In genomic region chr2:85435220-85435958, GRCh38 we compare ENCODE assay signal across 14 cellular contexts. TPM values are rescaled to one million over a fixed set of nuclear protein-coding genes. Genes with fewer than 3 reads are reported as not detected.
A peak's percentile ranks its signal among the peaks of the same experiment; 100 is the strongest.
DNase-seq lines count a peak whose midpoint lies in the region; ATAC-seq and TF ChIP-seq lines count a peak whose summit lies in the region.
"Had no signal": no experiment of that assay in that cellular context is flagged by ENCODE, and none has a peak within 500 bp of the region (broad histone marks: within the 10 kb centered on the region; RNA-seq: fewer than 3 reads in every experiment).

No MANE protein-coding gene starts in this region.

- no peak for DNase-seq in CD4-positive, CD25-positive, alpha-beta regulatory T cell
- DNase-seq in SK-N-MC (ENCODE audit: low read depth, low spot score) (no peak), hepatocyte (ENCODE audit: low spot score) (no peak), MG63 (no peak), GF-D8 (lab: John Stamatoyannopoulos, UW) (no peak)
- DNase-seq: activated T-cell treated with anti-CD3 and anti-CD28 coated beads, Interleukin-2, amount 50 U/mL, for 24 hours; Kasumi-1; mucosa of descending colon; NCI-H2107; small intestine had no signal

- H3K36me3 Mint-ChIP-seq in CD4-positive, CD25-positive, alpha-beta regulatory T cell, result no peaks in the 10 kb centered on the region

- H3K27me3 ChIP-seq in CD4-positive, CD25-positive, alpha-beta regulatory T cell (ENCODE audit: control insufficient read depth, insufficient read depth, low read length), result no peaks in the 10 kb centered on the region
- H3K27me3 ChIP-seq in layer of hippocampus (ENCODE audit: control insufficient read depth, insufficient read depth, low read length) (no peaks in the 10 kb centered on the region), skeletal muscle satellite cell (ENCODE audit: control insufficient read depth, insufficient read depth, low read length) (no peaks in the 10 kb centered on the region), hepatocyte (no peaks in the 10 kb centered on the region), MG63 (no peaks in the 10 kb centered on the region)

- WGBS in hepatocyte (ENCODE audit: low lambda C conversion rate, missing lambda C conversion rate), result 94% methylated on average over 21 of the region's 21 CpGs

- H3K9ac ChIP-seq in SK-N-MC (ENCODE audit: insufficient read length) (no peak overlapping the region), skeletal muscle satellite cell (ENCODE audit: low read depth, low read length) (peak overlapping the region; percentile 25)

- peaks cover 0 to 2% (median 0%) of the 10 kb centered on the region in 7 donors for H3K9me3 Mint-ChIP-seq in CD4-positive, CD25-positive, alpha-beta regulatory T cell
- H3K9me3 Mint-ChIP-seq: activated T-cell treated with anti-CD3 and anti-CD28 coated beads, Interleukin-2, amount 50 U/mL, for 24 hours had no signal

- H3K27ac Mint-ChIP-seq in CD4-positive, CD25-positive, alpha-beta regulatory T cell, result peak overlapping the region in 2 of 3 donors; percentile 43 to 92
- H3K27ac Mint-ChIP-seq: activated T-cell treated with anti-CD3 and anti-CD28 coated beads, Interleukin-2, amount 50 U/mL, for 24 hours had no signal

- no peaks in the 10 kb centered on the region for H3K36me3 ChIP-seq in CD4-positive, CD25-positive, alpha-beta regulatory T cell (ENCODE audit: control insufficient read depth, insufficient read depth, low read length)
- H3K36me3 ChIP-seq in SK-N-MC (ENCODE audit: insufficient read depth, low read length) (no peaks in the 10 kb centered on the region), skeletal muscle satellite cell (ENCODE audit: insufficient read depth, low read length) (no peaks in the 10 kb centered on the region), hepatocyte (replicated peaks; ENCODE audit: insufficient read depth, low read depth) (no peaks in the 10 kb centered on the region), MG63 (no peaks in the 10 kb centered on the region)
- H3K36me3 ChIP-seq: WERI-Rb-1 had no signal

- no peak overlapping the region for H2AFZ ChIP-seq in hepatocyte

- H3K4me2 ChIP-seq in skeletal muscle satellite cell (ENCODE audit: low read length) (peak overlapping the region; percentile 33), hepatocyte (no peak overlapping the region)

- H3K4me1 ChIP-seq in CD4-positive, CD25-positive, alpha-beta regulatory T cell (ENCODE audit: control insufficient read depth, insufficient read depth, low read length, poor library complexity, severe bottlenecking), result peaks cover 33% of the 10 kb centered on the region
- H3K4me1 ChIP-seq in skeletal muscle satellite cell (ENCODE audit: control insufficient read depth, insufficient read depth, low read length), result peaks cover 81% of the 10 kb centered on the region
- peaks cover 46% of the 10 kb centered on the region for H3K4me1 ChIP-seq in hepatocyte (ENCODE audit: insufficient read depth)

- no peak overlapping the region for H3K27ac ChIP-seq in CD4-positive, CD25-positive, alpha-beta regulatory T cell (ENCODE audit: insufficient read depth, low read length, poor library complexity, severe bottlenecking)
- peak overlapping the region; percentile 5; the same call in 1 of the 2 replicates for H3K27ac ChIP-seq in SK-N-MC
- H3K27ac ChIP-seq in layer of hippocampus (ENCODE audit: low read depth, low read length), result peak overlapping the region; percentile 100
- H3K27ac ChIP-seq in hepatocyte, result no peak overlapping the region

- H4K20me1 ChIP-seq in hepatocyte (ENCODE audit: insufficient read depth, poor library complexity, severe bottlenecking), result no peaks in the 10 kb centered on the region

- peaks cover 5 to 38% (median 20%) of the 10 kb centered on the region in 4 donors for H3K4me1 Mint-ChIP-seq in CD4-positive, CD25-positive, alpha-beta regulatory T cell

- H3K9me3 ChIP-seq in CD4-positive, CD25-positive, alpha-beta regulatory T cell (ENCODE audit: control insufficient read depth in 2 of 2, low read length in 2 of 2), result no peaks in the 10 kb centered on the region
- no peaks in the 10 kb centered on the region for H3K9me3 ChIP-seq in SK-N-MC (ENCODE audit: low read depth, low read length)
- no peaks in the 10 kb centered on the region for H3K9me3 ChIP-seq in skeletal muscle satellite cell (replicated peaks; ENCODE audit: low read length)
- H3K9me3 ChIP-seq in hepatocyte (ENCODE audit: low read depth), result no peaks in the 10 kb centered on the region
- no peaks in the 10 kb centered on the region for H3K9me3 ChIP-seq in MG63
- H3K9me3 ChIP-seq: mucosa of descending colon had no signal

- peaks cover 4% of the 10 kb centered on the region for H3K27me3 Mint-ChIP-seq in CD4-positive, CD25-positive, alpha-beta regulatory T cell
- H3K27me3 Mint-ChIP-seq: activated T-cell treated with anti-CD3 and anti-CD28 coated beads, Interleukin-2, amount 50 U/mL, for 24 hours had no signal

- H3K9me2 ChIP-seq in hepatocyte (replicated peaks; ENCODE audit: insufficient read depth), result no peaks in the 10 kb centered on the region

- H3K4me3 Mint-ChIP-seq in CD4-positive, CD25-positive, alpha-beta regulatory T cell, result peak overlapping the region in 2 of 4 donors; percentile 61 to 87
- H3K4me3 Mint-ChIP-seq: activated T-cell treated with anti-CD3 and anti-CD28 coated beads, Interleukin-2, amount 50 U/mL, for 24 hours had no signal

- H3K79me2 ChIP-seq in hepatocyte, result no peaks in the 10 kb centered on the region

- no peak for ATAC-seq in CD4-positive, CD25-positive, alpha-beta regulatory T cell (ENCODE audit: low read depth in 2 of 2)
- ATAC-seq in HG02870 (IDR thresholded peaks at IDR 0.05; ENCODE audit: unreplicated experiment), result no peak
- ATAC-seq: mucosa of descending colon had no signal

- no peak overlapping the region for H3K4me3 ChIP-seq in CD4-positive, CD25-positive, alpha-beta regulatory T cell (ENCODE audit: low read depth, low read length)
- no peak overlapping the region for H3K4me3 ChIP-seq in SK-N-MC
- H3K4me3 ChIP-seq in skeletal muscle satellite cell (ENCODE audit: low read length), result no peak overlapping the region
- no peak overlapping the region for H3K4me3 ChIP-seq in hepatocyte
- no peak overlapping the region for H3K4me3 ChIP-seq in MG63
- H3K4me3 ChIP-seq: mucosa of descending colon had no signal

- TF ChIP-seq CTCF in hepatocyte (IDR thresholded peaks at IDR 0.05; ENCODE audit: poor library complexity), result no peak

RNA-seq across cellular contexts. Expression of gene SH2D6, which starts 16.9 kb away (rescaled TPM):
- total RNA-seq in CD4-positive, CD25-positive, alpha-beta regulatory T cell, result 0.25 TPM
- polyA plus RNA-seq in CD4-positive, CD25-positive, alpha-beta regulatory T cell, result not detected
- total RNA-seq in skeletal muscle satellite cell (2012; rRNA removed), result not detected in 2 replicates
- 0.27 and 0.36 TPM in 2 replicates for total RNA-seq in hepatocyte
- 2.3 and 2.8 TPM in 2 replicates for polyA plus RNA-seq in hepatocyte
- 0.76 and 1.2 TPM in 2 replicates for total RNA-seq in MG63 (2014; rRNA removed; shearing (Covaris generic); ENCODE audit: low replicate concordance)

RNA-seq across cellular contexts. Expression of gene CAPG, which starts 25.2 kb away (rescaled TPM):
- 44.5 TPM for total RNA-seq in CD4-positive, CD25-positive, alpha-beta regulatory T cell
- polyA plus RNA-seq in CD4-positive, CD25-positive, alpha-beta regulatory T cell, result 10 to 100 TPM; 19.9 to 74.7 (median 44.6) TPM
- total RNA-seq in skeletal muscle satellite cell (2012; rRNA removed), result 40.6 and 57.7 TPM in 2 replicates
- 108 and 123 TPM in 2 replicates for total RNA-seq in hepatocyte
- 172 and 188 TPM in 2 replicates for polyA plus RNA-seq in hepatocyte
- total RNA-seq in MG63 (2014; rRNA removed; shearing (Covaris generic); ENCODE audit: low replicate concordance), result 283 and 538 TPM in 2 replicates

Comparison
In these comparisons a context has a peak if more than half of its experiments do, and no peak if none do; other contexts are left out.
1. H3K27ac ChIP-seq: peak in SK-N-MC (single experiment) and layer of hippocampus (single experiment); none in CD4-positive, CD25-positive, alpha-beta regulatory T cell (single experiment) and hepatocyte (single experiment).